In genomic region chr1:52697795-52698674, GRCh38 we compare ENCODE assay signal across 8 cellular contexts. TPM values are rescaled to one million over a fixed set of nuclear protein-coding genes. Genes with fewer than 3 reads are reported as not detected.
A peak's percentile ranks its signal among the peaks of the same experiment; 100 is the strongest.
DNase-seq lines count a peak whose midpoint lies in the region; ATAC-seq, FAIRE-seq and TF ChIP-seq lines count a peak whose summit lies in the region.

TSS of gene COA7 (minus strand) at chr1:52698347. CDS start at chr1:52698326, 21 bp downstream.

- peaks cover 28% of the 10 kb centered on the region for H3K4me1 Mint-ChIP-seq in WTC11

- ATAC-seq in GM18498 (IDR thresholded peaks at IDR 0.05; ENCODE audit: unreplicated experiment) (peak; percentile 49), HG03045 (IDR thresholded peaks at IDR 0.05; ENCODE audit: unreplicated experiment) (peak; percentile 50), WTC11 (peak; percentile 52)

- no peak for TF ChIP-seq CTCF in WTC11 (IDR thresholded peaks at IDR 0.05)
- TF ChIP-seq CTCF in cardiac fibroblast (IDR thresholded peaks at IDR 0.05; ENCODE audit: low read depth, low read length): no peak

- peak within 1 kb of the TSS; percentile 86 to 87 for H3K4me3 ChIP-seq in cardiac fibroblast (replicated peaks in 1 of 2; ENCODE audit: low read depth in 2 of 2, low read length in 2 of 2)
- peak within 1 kb of the TSS; percentile 65 to 73 for H3K4me3 ChIP-seq in small intestine (ENCODE audit: low read depth in 1 of 2, low read length in 2 of 2)

- DNase-seq in NCI-H2196 treated with DMSO at 0.1 percent for 48 hours (lab: John Stamatoyannopoulos, UW; ENCODE audit: unreplicated experiment) (peak; percentile 74), WTC11 (ENCODE audit: low spot score) (peak; percentile 67), cardiac fibroblast (ENCODE audit: low read depth in 2 of 2) (peak; percentile 83 to 87), iPS-NIHi7 (ENCODE audit: extremely low spot score) (peak; percentile 86), small intestine (peak; percentile 87), OCI-M2 (lab: John Stamatoyannopoulos, UW; ENCODE audit: unreplicated experiment) (no peak)

- POLR2A ChIA-PET in WTC11 (lab: Charles Lee): no interaction called here

- H3K36me3 ChIP-seq in small intestine (ENCODE audit: control insufficient read depth in 2 of 2, insufficient read depth in 2 of 2, low read length in 2 of 2): no peaks in the 10 kb centered on the region

- H3K4me1 ChIP-seq in small intestine (ENCODE audit: control insufficient read depth in 2 of 2, insufficient read depth in 1 of 2, low read depth in 1 of 2, low read length in 1 of 2): peaks cover 0 to 3% of the 10 kb centered on the region in 2 donors

- no peaks in the 10 kb centered on the region for H3K27me3 ChIP-seq in small intestine (ENCODE audit: control insufficient read depth in 2 of 2, insufficient read depth in 2 of 2, low read length in 2 of 2)

- H3K27ac Mint-ChIP-seq in WTC11: peak within 1 kb of the TSS; percentile 89

- peak within 1 kb of the TSS; percentile 90 to 95 for H3K27ac ChIP-seq in small intestine (ENCODE audit: low read depth in 1 of 2, low read length in 1 of 2)

- H3K27me3 Mint-ChIP-seq in WTC11 (ENCODE audit: low read depth): peaks cover 4% of the 10 kb centered on the region

- H3K36me3 Mint-ChIP-seq in WTC11: peaks cover 8% of the 10 kb centered on the region

- CTCF ChIA-PET in WTC11 (lab: Charles Lee): interaction anchor here (1.5 kb wide), 1 partner anchor 12 kb away, joined by 3 read pairs; no protein-coding TSS in a partner anchor

- H3K9me3 Mint-ChIP-seq in WTC11: no peaks in the 10 kb centered on the region

- WGBS in small intestine, 3 donors: 2% methylated on average over 46 to 68 of the region's 68 CpGs

- H3K4me3 Mint-ChIP-seq in WTC11: peak within 1 kb of the TSS; percentile 86

- no peak for FAIRE-seq in small intestine (lab: Jason Lieb, UNC)

- no peaks in the 10 kb centered on the region for H3K9me3 ChIP-seq in small intestine (ENCODE audit: control insufficient read depth, low read depth)

TF ChIP-seq in WTC11, 78 proteins besides CTCF, POLR2A, EP300 and RAD21 (continues in another document):
- TF ChIP-seq STAT6 (CRISPR knock-in tag; conservative IDR thresholded peaks at IDR 0.05; ENCODE audit: low read depth) (no peak), CREM (CRISPR knock-in tag; IDR thresholded peaks at IDR 0.05) (peak; percentile 19; the same call in 1 of the 2 replicates), PRDM15 (CRISPR knock-in tag; IDR thresholded peaks at IDR 0.05) (peak; percentile 54; the same call in 1 of the 2 replicates), ZNF219 (CRISPR knock-in tag; IDR thresholded peaks at IDR 0.05; ENCODE audit: borderline replicate concordance) (0 out of 2 replicates have a peak, but pooled peaks have one; percentile 24), OVOL2 (CRISPR knock-in tag; IDR thresholded peaks at IDR 0.05; ENCODE audit: borderline replicate concordance) (no peak), CREB1 (CRISPR knock-in tag; IDR thresholded peaks at IDR 0.05) (peak; percentile 70; the same call in 1 of the 2 replicates), MAX (CRISPR knock-in tag; IDR thresholded peaks at IDR 0.05) (peak; percentile 99), CBFB (CRISPR knock-in tag; IDR thresholded peaks at IDR 0.05; ENCODE audit: low read depth) (0 out of 2 replicates have a peak, but pooled peaks have one; percentile 59), NFE2L1 (CRISPR knock-in tag; IDR thresholded peaks at IDR 0.05) (peak; percentile 93), KAT7 (CRISPR knock-in tag; IDR thresholded peaks at IDR 0.05; ENCODE audit: borderline replicate concordance) (0 out of 2 replicates have a peak, but pooled peaks have one; percentile 51), SMAD4 (CRISPR knock-in tag; IDR thresholded peaks at IDR 0.05) (peak; percentile 73; the same call in 1 of the 2 replicates), GABPB1 (CRISPR knock-in tag; IDR thresholded peaks at IDR 0.05) (peak; percentile 65; the same call in 1 of the 2 replicates), TEAD4 (CRISPR knock-in tag; IDR thresholded peaks at IDR 0.05) (peak; percentile 76), FOXP4 (CRISPR knock-in tag; IDR thresholded peaks at IDR 0.05) (peak; percentile 82), FOXK1 (CRISPR knock-in tag; IDR thresholded peaks at IDR 0.05) (peak; percentile 84), NR3C1 (CRISPR knock-in tag; conservative IDR thresholded peaks at IDR 0.05; ENCODE audit: low read depth) (peak; percentile 89; the same call in 1 of the 2 replicates), E2F1 (CRISPR knock-in tag; IDR thresholded peaks at IDR 0.05) (peak; percentile 42; the same call in 1 of the 2 replicates), ESRRA (CRISPR knock-in tag; IDR thresholded peaks at IDR 0.05; ENCODE audit: borderline replicate concordance) (peak; percentile 84; the same call in 1 of the 2 replicates), RELA (CRISPR knock-in tag; IDR thresholded peaks at IDR 0.05; ENCODE audit: borderline replicate concordance) (peak; percentile 70; the same call in 1 of the 2 replicates), ZNF121 (CRISPR knock-in tag; IDR thresholded peaks at IDR 0.05) (peak; percentile 35; the same call in 1 of the 2 replicates)

RNA-seq across cellular contexts. Expression of gene COA7, which starts in this region (rescaled TPM):
- 43.7 to 49.6 TPM (median 47.0 TPM) in 3 replicates for total RNA-seq in WTC11 (2021)
- polyA plus RNA-seq in small intestine: 10 to 100 TPM; 11.6 to 14.0 (median 13.8) TPM
